ENCODE assay signal across 13 cellular contexts in genomic region chr7:91239171-91239604, GRCh38. TPM values are rescaled to one million over a fixed set of nuclear protein-coding genes. Genes with fewer than 3 reads are reported as not detected.
A peak's percentile ranks its signal among the peaks of the same experiment; 100 is the strongest.
DNase-seq lines count a peak whose midpoint lies in the region; ATAC-seq, FAIRE-seq and TF ChIP-seq lines count a peak whose summit lies in the region.
"Had no signal": no experiment of that assay in that cellular context is flagged by ENCODE, and none has a peak within 500 bp of the region (broad histone marks: within the 10 kb centered on the region; RNA-seq: fewer than 3 reads in every experiment).

No MANE protein-coding gene starts in this region.

- no peaks in the 10 kb centered on the region for H4K20me1 ChIP-seq in K562 (replicated peaks; ENCODE audit: control insufficient read depth, insufficient read depth, low read length)

- no peaks in the 10 kb centered on the region for H3K4me1 ChIP-seq in K562 (replicated peaks in 1 of 2; ENCODE audit: control insufficient read depth in 2 of 2, insufficient read depth in 2 of 2, low read length in 2 of 2)

- no peak overlapping the region for H3K4me2 ChIP-seq in K562 (ENCODE audit: insufficient read depth, low read length)

- TF ChIP-seq RAD21 in K562 (CRISPR knock-in tag; conservative IDR thresholded peaks at IDR 0.05 in 1 of 2, IDR thresholded peaks at IDR 0.05 in 1 of 2): no peak

- no peak for TF ChIP-seq POLR2A in K562 (conservative IDR thresholded peaks at IDR 0.05)

- CTCF ChIA-PET in K562 (lab: Yijun Ruan, JAX; ENCODE audit: low intra/inter-chr PET ratio): no interaction called here

- FAIRE-seq in K562 (lab: Jason Lieb, UNC): no peak
- FAIRE-seq: endometrium had no signal

- H3K4me3 ChIP-seq in K562: no peak overlapping the region
- H3K4me3 ChIP-seq: vagina had no signal

- H3K79me2 ChIP-seq in K562 (ENCODE audit: control insufficient read depth, insufficient read depth, low read length): no peaks in the 10 kb centered on the region

- in situ Hi-C loops in K562 (cut with MboI): no loop called here

- H3K27ac ChIP-seq in K562 (ENCODE audit: extremely low read depth, low read depth, low read length): no peak overlapping the region
- H3K27ac ChIP-seq: C4-2B, vagina had no signal

- no peak overlapping the region for H3K9ac ChIP-seq in K562 (ENCODE audit: insufficient read depth in 1 of 2, low read depth in 2 of 2, low read length in 2 of 2)

- no peak for TF ChIP-seq EP300 in K562 (IDR thresholded peaks at IDR 0.05; ENCODE audit: low read length)

- POLR2A ChIA-PET in K562 (lab: Yijun Ruan, JAX): no interaction called here

- no peaks in the 10 kb centered on the region for H3K36me3 ChIP-seq in K562 (ENCODE audit: control insufficient read depth, insufficient read depth, low read length)
- H3K36me3 ChIP-seq: vagina had no signal

- no peak overlapping the region for H2AFZ ChIP-seq in K562 (ENCODE audit: low read depth, low read length)

- intact Hi-C loops in K562 (cut with micrococcal nuclease): no loop called here

- ATAC-seq in K562 (peak; percentile 40; the same call in 2 of the 3 replicates), GM21576 (IDR thresholded peaks at IDR 0.05; ENCODE audit: unreplicated experiment) (no peak), HG02870 (IDR thresholded peaks at IDR 0.05; ENCODE audit: unreplicated experiment) (no peak)

- no TSS peak for BruUV-seq in K562 (replicated peaks; lab: Mats Ljungman, UMichigan)

- DNase-seq in AG20443 (ENCODE audit: low spot score): peak; percentile 40
- peak; percentile 99 for DNase-seq in LHCN-M2 (ENCODE audit: low read depth)
- DNase-seq in K562 (ENCODE audit: extremely low read depth in 1 of 4, low spot score in 3 of 4): no peak
- DNase-seq in kidney glomerular epithelial cell (lab: John Stamatoyannopoulos, UW): peak; percentile 64
- DNase-seq in NCI-H524 treated with DMSO at 0.1 percent for 48 hours (lab: John Stamatoyannopoulos, UW): no peak
- DNase-seq in SKM-1 (lab: John Stamatoyannopoulos, UW; ENCODE audit: unreplicated experiment): no peak
- DNase-seq: activated CD4-positive, alpha-beta memory T cell treated with anti-CD3 and anti-CD28 coated beads, Interleukin-2, amount 10 ng/mL, durations not matched to agents 7 days and 5 days; NCI-H2107 had no signal

- no peaks in the 10 kb centered on the region for H3K9me3 ChIP-seq in K562 (replicated peaks; ENCODE audit: control insufficient read depth, insufficient read depth, low read depth, low read length)
- H3K9me3 ChIP-seq: vagina had no signal

- H3K27me3 ChIP-seq in K562 (ENCODE audit: control insufficient read depth in 2 of 2, insufficient read depth in 2 of 2, low read length in 2 of 2): peaks cover 14 to 16% of the 10 kb centered on the region in 2 experiments
- H3K27me3 ChIP-seq: vagina had no signal

- TF ChIP-seq CTCF in K562 (IDR thresholded peaks at IDR 0.05 in 2 of 3, conservative IDR thresholded peaks at IDR 0.05 in 1 of 3; ENCODE audit: insufficient read depth in 2 of 3, low read depth in 1 of 3, low read length in 3 of 3): no peak

- no peaks in the 10 kb centered on the region for H3K9me1 ChIP-seq in K562 (ENCODE audit: control insufficient read depth, insufficient read depth, low read length)

- 6% methylated on average over 1 of the region's 2 CpGs for WGBS in K562 (ENCODE audit: insufficient coverage, low coverage, missing lambda C conversion rate)

TF ChIP-seq in K562, 482 proteins besides CTCF, POLR2A, EP300 and RAD21 (continues in another document):
- TF ChIP-seq KAT7 (CRISPR knock-in tag; IDR thresholded peaks at IDR 0.05; ENCODE audit: borderline replicate concordance) (no peak), CBFB (CRISPR knock-in tag; IDR thresholded peaks at IDR 0.05) (no peak), AFF4 (CRISPR knock-in tag; IDR thresholded peaks at IDR 0.05) (no peak), MXD1 (CRISPR knock-in tag; IDR thresholded peaks at IDR 0.05; ENCODE audit: borderline replicate concordance, poor library complexity, severe bottlenecking) (no peak), CC2D1A (IDR thresholded peaks at IDR 0.05) (no peak), ETV6 (IDR thresholded peaks at IDR 0.05; ENCODE audit: borderline replicate concordance in 1 of 2, low read depth in 2 of 2, low read length in 1 of 2) (no peak), ETV6 (CRISPR knock-in tag; IDR thresholded peaks at IDR 0.05; ENCODE audit: borderline replicate concordance) (no peak), ID3 (CRISPR knock-in tag; IDR thresholded peaks at IDR 0.05) (no peak), ID3 (tag; IDR thresholded peaks at IDR 0.05) (no peak), HIVEP1 (CRISPR knock-in tag; IDR thresholded peaks at IDR 0.05) (no peak), MTF1 (CRISPR knock-in tag; IDR thresholded peaks at IDR 0.05; ENCODE audit: borderline replicate concordance) (no peak)

RNA-seq across cellular contexts. Expression of gene FZD1, which starts 25.0 kb away (rescaled TPM):
- 48.3 and 58.5 TPM in 2 replicates for total RNA-seq in LHCN-M2 (2014; rRNA removed)
- 11.3 TPM for polyA plus RNA-seq in LHCN-M2 (2012)
- total RNA-seq in K562 (2011; cell fraction: chromatin; rRNA removed; ENCODE audit: low replicate concordance): 2.7 and 4.4 TPM in 2 replicates
- total RNA-seq in K562 (2011; cell fraction: nucleolus; rRNA removed): 7.2 and 7.8 TPM in 2 replicates
- 4.8 and 5.5 TPM in 2 replicates for total RNA-seq in K562 (2011; cell fraction: nucleoplasm; rRNA removed)
- 3.7 and 4.4 TPM in 2 replicates for total RNA-seq in K562 (2014; rRNA removed)
- total RNA-seq in K562 (2014; rRNA removed; fragmentation: Illumina TruSeq; extraction: Trizol): 1.8 and 1.9 TPM in 2 replicates
- 2.4 and 2.5 TPM in 2 replicates for total RNA-seq in K562 (2015; rRNA removed; fragmentation: Illumina TruSeq; extraction: Trizol)
- total RNA-seq in K562 (2021): 4.9 and 5.1 TPM in 2 replicates
- polyA plus RNA-seq in K562 (2011; rRNA removed): 0.60 and 1.0 TPM in 2 replicates
- polyA plus RNA-seq in K562 (2011; cell fraction: cytosol; rRNA removed): 0.75 and 2.3 TPM in 2 replicates
- polyA plus RNA-seq in K562 (2011; cell fraction: nucleus; rRNA removed): 0.86 and 1.7 TPM in 2 replicates
- polyA plus RNA-seq in K562 (2012): 2.5 and 2.8 TPM in 2 replicates
- polyA plus RNA-seq in K562 (2014; fragmentation: Illumina TruSeq; extraction: Trizol): 1.7 and 2.1 TPM in 2 replicates
- polyA plus RNA-seq in K562 (2014; fragmentation: Nextera tagmentation; extraction: Ambion mirVana): under 1 TPM; 0.25 to 0.27 TPM
- polyA plus RNA-seq in K562 (2014; rRNA removed): 2.7 and 3.0 TPM in 2 replicates
- 0.93 and 1.8 TPM in 2 replicates for polyA minus RNA-seq in K562 (2011; rRNA and poly(A)+ RNA removed)
- 2.3 and 2.6 TPM in 2 replicates for polyA minus RNA-seq in K562 (2011; cell fraction: cytosol; rRNA and poly(A)+ RNA removed)
- polyA minus RNA-seq in K562 (2011; cell fraction: nucleus; rRNA and poly(A)+ RNA removed): 3.0 and 3.4 TPM in 2 replicates

Comparison
In these comparisons a context has a peak if more than half of its experiments do, and no peak if none do; other contexts are left out.
1. DNase-seq: peak in AG20443 (single experiment), LHCN-M2 (single experiment) and kidney glomerular epithelial cell (single experiment); none in K562 (0 of 4), NCI-H524 treated with DMSO at 0.1 percent for 48 hours (single experiment) and SKM-1 (single experiment).